ENCODE assay signal across 25 cellular contexts in the genomic region with DNA sequence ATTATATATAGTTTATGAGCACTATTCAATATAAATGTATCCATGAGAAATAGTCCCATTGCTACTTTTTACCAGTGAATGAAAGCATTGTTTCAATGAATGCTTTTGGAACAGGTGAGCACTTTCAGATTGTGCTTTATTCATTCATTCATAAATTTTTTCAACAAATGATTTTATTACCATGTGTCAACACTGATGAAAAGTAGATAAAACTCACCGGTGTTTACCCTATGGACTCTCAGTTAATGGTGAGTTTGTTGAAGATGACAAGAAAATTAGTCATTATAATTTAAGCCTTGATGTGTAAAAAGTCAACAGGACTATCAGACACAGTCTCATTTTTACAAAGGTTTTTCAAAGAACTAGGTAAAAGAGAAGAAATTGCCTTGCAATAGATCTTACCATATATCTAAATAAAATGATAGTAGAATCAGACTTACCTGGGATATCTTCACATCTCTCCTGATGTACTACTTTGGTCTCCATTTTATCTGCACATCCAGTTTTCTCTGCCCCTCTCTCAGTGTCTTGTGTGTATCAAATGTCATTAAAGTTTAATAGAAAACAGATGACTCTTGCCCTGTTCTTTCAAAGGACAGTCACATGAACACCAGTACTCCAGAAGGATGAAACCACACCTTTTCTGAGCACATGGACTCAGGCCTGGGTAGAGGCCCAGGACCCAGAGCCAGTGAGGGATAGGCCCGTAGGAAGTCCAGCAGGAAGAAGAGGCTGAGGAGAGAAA.
DNase-seq lines count a peak whose midpoint lies in the region; ATAC-seq and TF ChIP-seq lines count a peak whose summit lies in the region.
"Had no signal": no experiment of that assay in that cellular context is flagged by ENCODE, and none has a peak within 500 bp of the region (broad histone marks: within the 10 kb centered on the region; RNA-seq: fewer than 3 reads in every experiment).

No MANE protein-coding gene starts in this region.

- DNase-seq in BE2C (peak; percentile 16), LoVo (ENCODE audit: low spot score) (peak; percentile 14), SK-N-DZ (ENCODE audit: low spot score) (peak; percentile 87), myocyte (ENCODE audit: low read depth) (peak; percentile 6), psoas muscle (no peak), DMS 273 treated with DMSO at 0.1 percent for 48 hours (lab: John Stamatoyannopoulos, UW) (no peak)
- DNase-seq: ACHN; CD8-positive, alpha-beta T cell; DMS79 treated with DMSO at 0.1 percent for 48 hours; GM23248; KBM-7; NCI-H1092; NCI-H1436; NCI-H187 treated with DMSO at 0.1 percent for 48 hours; NCI-H82; SW 1271; T-helper 2 cell had no signal

- no peak overlapping the region for H3K27ac ChIP-seq in psoas muscle
- H3K27ac ChIP-seq: 22Rv1; BLaER1 treated with 17β-estradiol and CSF1 and Interleukin-3, amounts not matched to agents 10 nM and 100 nM; GM23248; SJSA1 had no signal

- H3K4me1 ChIP-seq in BE2C (peaks cover 11% of the 10 kb centered on the region), psoas muscle (peaks cover 19% of the 10 kb centered on the region)
- H3K4me1 ChIP-seq: BLaER1 treated with 17β-estradiol and CSF1 and Interleukin-3, amounts not matched to agents 10 nM and 100 nM; SJSA1 had no signal

- WGBS in psoas muscle, 3 donors: 58 to 73% (median 69%) methylated on average over 2 of the region's 2 CpGs

- H3K27me3 ChIP-seq in BE2C: no peaks in the 10 kb centered on the region
- no peaks in the 10 kb centered on the region for H3K27me3 ChIP-seq in psoas muscle (ENCODE audit: insufficient read depth in 3 of 3, low read length in 2 of 3)
- H3K27me3 ChIP-seq: BLaER1 treated with 17β-estradiol and CSF1 and Interleukin-3, amounts not matched to agents 10 nM and 100 nM; SJSA1 had no signal

- TF ChIP-seq CTCF in BE2C (IDR thresholded peaks at IDR 0.05; ENCODE audit: low read depth, low read length) (no peak), psoas muscle (IDR thresholded peaks at IDR 0.05) (no peak)

- no peaks in the 10 kb centered on the region for H3K9me3 ChIP-seq in BE2C
- H3K9me3 ChIP-seq in psoas muscle: no peaks in the 10 kb centered on the region
- H3K9me3 ChIP-seq: BLaER1 treated with 17β-estradiol and CSF1 and Interleukin-3, amounts not matched to agents 10 nM and 100 nM; SJSA1 had no signal

- H3K36me3 ChIP-seq in BE2C (no peaks in the 10 kb centered on the region), psoas muscle (ENCODE audit: insufficient read depth in 1 of 2, low read depth in 1 of 2) (no peaks in the 10 kb centered on the region)
- H3K36me3 ChIP-seq: BLaER1 treated with 17β-estradiol and CSF1 and Interleukin-3, amounts not matched to agents 10 nM and 100 nM; SJSA1 had no signal

- intact Hi-C loops in psoas muscle (cut with DNase I): no loop called here

- H3K4me3 ChIP-seq in BE2C (ENCODE audit: low read depth, low read length) (no peak overlapping the region), psoas muscle (no peak overlapping the region)
- H3K4me3 ChIP-seq: BLaER1 treated with 17β-estradiol and CSF1 and Interleukin-3, amounts not matched to agents 10 nM and 100 nM; GM23248; SJSA1 had no signal

- ATAC-seq in HG03378 (IDR thresholded peaks at IDR 0.05; ENCODE audit: unreplicated experiment) (no peak), psoas muscle (no peak), GM21717 (IDR thresholded peaks at IDR 0.05; ENCODE audit: unreplicated experiment) (no peak)
- ATAC-seq: CD8-positive, alpha-beta T cell; HCT116; HepG2; Right ventricle myocardium inferior had no signal

Comparison
In these comparisons a context has a peak if more than half of its experiments do, and no peak if none do; other contexts are left out.
1. DNase-seq: peak in BE2C (single experiment), LoVo (single experiment), SK-N-DZ (single experiment) and myocyte (single experiment); none in psoas muscle (0 of 2) and DMS 273 treated with DMSO at 0.1 percent for 48 hours (single experiment).